8 cellular contexts compared by ENCODE assay signal in genomic region chr1:174160109-174160473, GRCh38. TPM values are rescaled to one million over a fixed set of nuclear protein-coding genes. Genes with fewer than 3 reads are reported as not detected.
A peak's percentile ranks its signal among the peaks of the same experiment; 100 is the strongest.
DNase-seq lines count a peak whose midpoint lies in the region; ATAC-seq, FAIRE-seq and TF ChIP-seq lines count a peak whose summit lies in the region.

No MANE protein-coding gene starts in this region.

- H2AFZ ChIP-seq in mammary epithelial cell (ENCODE audit: low read depth, low read length) = peak overlapping the region; percentile 95

- TF ChIP-seq CTCF in mammary epithelial cell (conservative IDR thresholded peaks at IDR 0.05 in 1 of 2, IDR thresholded peaks at IDR 0.05 in 1 of 2; ENCODE audit: extremely low read depth in 1 of 2, insufficient read depth in 1 of 2, low read depth in 1 of 2, low read length in 2 of 2) (no peak), kidney (IDR thresholded peaks at IDR 0.05; ENCODE audit: borderline replicate concordance, extremely low read depth, insufficient read depth) (no peak)

- H3K36me3 ChIP-seq in SJCRH30 (no peaks in the 10 kb centered on the region), mammary epithelial cell (ENCODE audit: insufficient read depth, low read length) (no peaks in the 10 kb centered on the region), kidney (ENCODE audit: control insufficient read depth in 1 of 2, insufficient read depth in 2 of 2, low read length in 2 of 2) (no peaks in the 10 kb centered on the region)

- peak overlapping the region; percentile 95 for H3K4me2 ChIP-seq in mammary epithelial cell (ENCODE audit: insufficient read depth, low read depth, low read length)

- H3K9me3 ChIP-seq in SJCRH30 (replicated peaks) = no peaks in the 10 kb centered on the region
- no peaks in the 10 kb centered on the region for H3K9me3 ChIP-seq in mammary epithelial cell (replicated peaks; ENCODE audit: insufficient read depth, low read length)
- no peaks in the 10 kb centered on the region for H3K9me3 ChIP-seq in kidney (ENCODE audit: control insufficient read depth in 1 of 2, low read length in 2 of 2)

- H3K4me3 ChIP-seq in SJCRH30 = peak overlapping the region; percentile 94
- H3K4me3 ChIP-seq in mammary epithelial cell (replicated peaks in 1 of 3; ENCODE audit: insufficient read depth in 1 of 3, low read depth in 2 of 3, low read length in 3 of 3) = peak overlapping the region; percentile 84 to 94 (median 91)
- H3K4me3 ChIP-seq in kidney (ENCODE audit: low read length in 2 of 2) = peak overlapping the region; percentile 86 to 87

- peaks cover 13% of the 10 kb centered on the region for H3K4me1 ChIP-seq in SJCRH30
- peaks cover 34% of the 10 kb centered on the region for H3K4me1 ChIP-seq in mammary epithelial cell (ENCODE audit: insufficient read depth, low read length)
- peaks cover 3 to 7% of the 10 kb centered on the region in 2 donors for H3K4me1 ChIP-seq in kidney (ENCODE audit: control insufficient read depth in 1 of 2, insufficient read depth in 1 of 2, low read depth in 1 of 2, low read length in 2 of 2)

- dilution Hi-C loops in mammary epithelial cell (cut with HindIII; ENCODE audit: low sequenced_read_pairs) = no loop called here

- 3% methylated on average over 8 of the region's 14 CpGs for WGBS in mammary epithelial cell (ENCODE audit: low coverage, missing lambda C conversion rate)

- peak; percentile 17 for ATAC-seq in HG02852 (IDR thresholded peaks at IDR 0.05; ENCODE audit: unreplicated experiment)

- DNase-seq in NCI-H748 (lab: John Stamatoyannopoulos, UW; ENCODE audit: unreplicated experiment) (peak; percentile 25), NCI-H748 treated with DMSO at 0.1 percent for 48 hours (lab: John Stamatoyannopoulos, UW) (no peak), SJCRH30 (peak; percentile 12 to 37), mammary epithelial cell (peak; percentile 67), kidney (peak; percentile 81)
- DNase-seq in stimulated activated CD4-positive, alpha-beta T cell treated with anti-CD3 and anti-CD28 coated beads, Interleukin-2, amount 100 ng/mL, for 24 hours = peak; percentile 33 to 39
- DNase-seq in activated CD4-positive, CD25-positive, alpha-beta regulatory T cell treated with anti-CD3 and anti-CD28 coated beads, Interleukin-2, amount 50 U/mL, for 72 hours = no peak

- BruUV-seq in mammary epithelial cell (replicated peaks; lab: Mats Ljungman, UMichigan) = no TSS peak

- peak overlapping the region; percentile 71 for H3K9ac ChIP-seq in mammary epithelial cell (ENCODE audit: insufficient read depth, low read length)
- H3K9ac ChIP-seq in kidney (ENCODE audit: low read length in 2 of 2) = peak overlapping the region; percentile 18 to 84

- peak overlapping the region; percentile 63 for H3K27ac ChIP-seq in SJCRH30
- peak overlapping the region; percentile 78 for H3K27ac ChIP-seq in mammary epithelial cell (ENCODE audit: insufficient read depth, low read depth, low read length)
- peak overlapping the region; percentile 89 to 91 for H3K27ac ChIP-seq in kidney (ENCODE audit: low read depth in 2 of 2, low read length in 2 of 2)

- no peak for FAIRE-seq in kidney (lab: Jason Lieb, UNC)

- H4K20me1 ChIP-seq in mammary epithelial cell (ENCODE audit: insufficient read depth, low read length) = no peaks in the 10 kb centered on the region

- CTCF ChIA-PET in mammary epithelial cell (lab: Charles Lee; ENCODE audit: low non-redundant PET) = no interaction called here

- H3K27me3 ChIP-seq in SJCRH30 = no peaks in the 10 kb centered on the region
- no peaks in the 10 kb centered on the region for H3K27me3 ChIP-seq in mammary epithelial cell (ENCODE audit: insufficient read depth, low read length)

- intact Hi-C loops in mammary epithelial cell (cut with micrococcal nuclease) = no loop called here
- intact Hi-C loops in kidney (cut with DNase I) = no loop called here

- H3K79me2 ChIP-seq in mammary epithelial cell (ENCODE audit: insufficient read depth, low read length) = peaks cover 50% of the 10 kb centered on the region

- in situ Hi-C loops in mammary epithelial cell (cut with MboI; ENCODE audit: low sequenced_read_pairs in 2 of 2) = no loop called here

RNA-seq across cellular contexts. Expression of gene RABGAP1L, which starts 0.8 kb away (rescaled TPM):
- total RNA-seq in SJCRH30 (2014; rRNA removed; shearing (Covaris generic)) = 17.7 and 22.6 TPM in 2 replicates
- total RNA-seq in mammary epithelial cell = 10 to 100 TPM; 31.9 to 47.5 TPM
- polyA plus RNA-seq in mammary epithelial cell = 12.3 TPM
- 19.9 TPM for polyA minus RNA-seq in mammary epithelial cell
- 48.5 TPM for total RNA-seq in kidney
- polyA plus RNA-seq in kidney (ENCODE audit: insufficient read depth, low read depth, low replicate concordance) = 16.2 TPM

Comparison
In these comparisons a context has a peak if more than half of its experiments do, and no peak if none do; other contexts are left out.
1. DNase-seq: peak in NCI-H748 (single experiment), SJCRH30 (2 of 2), mammary epithelial cell (single experiment), kidney (single experiment) and stimulated activated CD4-positive, alpha-beta T cell treated with anti-CD3 and anti-CD28 coated beads, Interleukin-2, amount 100 ng/mL, for 24 hours (2 of 2); none in NCI-H748 treated with DMSO at 0.1 percent for 48 hours (single experiment) and activated CD4-positive, CD25-positive, alpha-beta regulatory T cell treated with anti-CD3 and anti-CD28 coated beads, Interleukin-2, amount 50 U/mL, for 72 hours (single experiment).
2. Peak in every context shown above with its lines, with median percentiles within 50 percentile points of each other: H3K27ac ChIP-seq and H3K4me3 ChIP-seq.